29 cellular contexts compared by ENCODE assay signal in the genomic region with DNA sequence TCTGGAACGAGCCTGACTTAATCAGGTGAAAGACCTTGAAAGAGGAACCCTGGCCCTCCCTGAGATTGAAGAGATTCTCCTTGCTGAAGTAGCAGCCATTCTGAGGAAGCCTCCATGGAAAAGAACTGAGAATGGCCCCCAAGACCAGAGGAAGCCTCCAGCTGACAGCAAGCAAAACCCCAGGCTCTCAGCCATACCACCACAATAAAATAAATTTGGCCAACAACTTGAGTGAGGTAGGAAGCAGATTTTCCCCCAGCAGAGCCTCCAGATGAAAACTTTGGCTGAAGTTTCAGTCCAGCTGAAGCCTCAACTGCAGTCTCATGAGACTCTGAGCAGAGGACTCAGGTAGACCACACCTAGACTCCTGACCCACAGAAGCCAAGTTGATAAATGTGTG. TPM values are rescaled to one million over a fixed set of nuclear protein-coding genes. Genes with fewer than 3 reads are reported as not detected.
"Had no signal": no experiment of that assay in that cellular context is flagged by ENCODE, and none has a peak within 500 bp of the region (broad histone marks: within the 10 kb centered on the region; RNA-seq: fewer than 3 reads in every experiment).

No MANE protein-coding gene starts in this region.

- H3K4me1 Mint-ChIP-seq: immature natural killer cell; stimulated activated effector memory CD8-positive, alpha-beta T cell treated with anti-CD3 and anti-CD28 coated beads, Interleukin-12 subunit alpha, Interleukin-12 subunit beta, amount 100 ng/mL, for 72 hours had no signal

- H3K36me3 Mint-ChIP-seq: immature natural killer cell; memory B cell; naive thymus-derived CD4-positive, alpha-beta T cell; natural killer cell treated with Interleukin-12 subunit alpha and Interleukin-12 subunit beta and Interleukin-15 and Interleukin-18, amount 100 ng/mL, for 72 hours; stimulated activated effector memory CD8-positive, alpha-beta T cell treated with anti-CD3 and anti-CD28 coated beads, Interleukin-12 subunit alpha, Interleukin-12 subunit beta, amount 100 ng/mL, for 72 hours had no signal

- DNase-seq: hypothalamus; immature natural killer cell; left ventricle myocardium inferior; midbrain; mucosa of descending colon; naive thymus-derived CD4-positive, alpha-beta T cell; pancreas; posterior cingulate gyrus; retina; small intestine; spleen; stimulated activated CD4-positive, alpha-beta T cell treated with anti-CD3 and anti-CD28 coated beads, Interleukin-4, amount 100 ng/mL, for 24 hours; stimulated activated naive CD4-positive, alpha-beta T cell; tibial artery; trophoblast cell; upper lobe of right lung had no signal

- H3K9me3 Mint-ChIP-seq: immature natural killer cell; memory B cell; naive thymus-derived CD4-positive, alpha-beta T cell; natural killer cell treated with Interleukin-12 subunit alpha and Interleukin-12 subunit beta and Interleukin-15 and Interleukin-18, amount 100 ng/mL, for 72 hours; stimulated activated effector memory CD8-positive, alpha-beta T cell treated with anti-CD3 and anti-CD28 coated beads, Interleukin-12 subunit alpha, Interleukin-12 subunit beta, amount 100 ng/mL, for 72 hours; stimulated activated naive CD8-positive, alpha-beta T cell treated with anti-CD3 and anti-CD28 coated beads, Interleukin-15, Interleukin-2, amounts not matched to agents 100 ng/mL and 50 ng/mL, for 24 hours had no signal

- H3K36me3 ChIP-seq: left ventricle myocardium inferior, pancreas, prostate gland, spleen, suprapubic skin, thoracic aorta, tibial artery, upper lobe of right lung had no signal

- H3K9me3 ChIP-seq: left ventricle myocardium inferior, mucosa of descending colon, pancreas, prostate gland, spleen, suprapubic skin, thoracic aorta, tibial artery, upper lobe of right lung had no signal

- H3K4me1 ChIP-seq: pancreas, prostate gland, tibial artery had no signal

- H3K27ac ChIP-seq: left ventricle myocardium inferior, pancreas, prostate gland, spleen, suprapubic skin, thoracic aorta, tibial artery, upper lobe of right lung had no signal

- H3K27ac Mint-ChIP-seq: immature natural killer cell; memory B cell; naive thymus-derived CD4-positive, alpha-beta T cell; natural killer cell treated with Interleukin-12 subunit alpha and Interleukin-12 subunit beta and Interleukin-15 and Interleukin-18, amount 100 ng/mL, for 72 hours; stimulated activated effector memory CD8-positive, alpha-beta T cell treated with anti-CD3 and anti-CD28 coated beads, Interleukin-12 subunit alpha, Interleukin-12 subunit beta, amount 100 ng/mL, for 72 hours; stimulated activated naive CD8-positive, alpha-beta T cell treated with anti-CD3 and anti-CD28 coated beads, Interleukin-15, Interleukin-2, amounts not matched to agents 100 ng/mL and 50 ng/mL, for 24 hours had no signal

- H3K27me3 ChIP-seq: pancreas, suprapubic skin had no signal

- H3K4me3 Mint-ChIP-seq: immature natural killer cell; memory B cell; naive thymus-derived CD4-positive, alpha-beta T cell; natural killer cell treated with Interleukin-12 subunit alpha and Interleukin-12 subunit beta and Interleukin-15 and Interleukin-18, amount 100 ng/mL, for 72 hours; stimulated activated effector memory CD8-positive, alpha-beta T cell treated with anti-CD3 and anti-CD28 coated beads, Interleukin-12 subunit alpha, Interleukin-12 subunit beta, amount 100 ng/mL, for 72 hours; stimulated activated naive CD8-positive, alpha-beta T cell treated with anti-CD3 and anti-CD28 coated beads, Interleukin-15, Interleukin-2, amounts not matched to agents 100 ng/mL and 50 ng/mL, for 24 hours had no signal

- H3K4me3 ChIP-seq: left ventricle myocardium inferior, mucosa of descending colon, pancreas, prostate gland, spleen, suprapubic skin, thoracic aorta, tibial artery, upper lobe of right lung had no signal

RNA-seq across cellular contexts. Expression of a gene that starts 34.0 kb away (rescaled TPM):
- total RNA-seq: kidney epithelial cell; left ventricle myocardium inferior; lower leg skin; lung microvascular endothelial cell; mesenteric fat pad; mucosa of descending colon; myocyte; naive thymus-derived CD4-positive, alpha-beta T cell; natural killer cell treated with Interleukin-12 subunit alpha and Interleukin-12 subunit beta and Interleukin-15 and Interleukin-18, amount 100 ng/mL, for 72 hours; pancreas; prostate gland; suprapubic skin; thoracic aorta; upper lobe of right lung had no signal
- polyA plus RNA-seq: immature natural killer cell; naive thymus-derived CD4-positive, alpha-beta T cell; neural cell; pancreas; small intestine had no signal

RNA-seq across cellular contexts. Expression of a gene that starts 42.6 kb away (rescaled TPM):
- total RNA-seq: lung microvascular endothelial cell; natural killer cell treated with Interleukin-12 subunit alpha and Interleukin-12 subunit beta and Interleukin-15 and Interleukin-18, amount 100 ng/mL, for 72 hours had no signal
- polyA plus RNA-seq: immature natural killer cell had no signal
